Comparison of ENCODE assay signal across 8 cellular contexts in the genomic region with DNA sequence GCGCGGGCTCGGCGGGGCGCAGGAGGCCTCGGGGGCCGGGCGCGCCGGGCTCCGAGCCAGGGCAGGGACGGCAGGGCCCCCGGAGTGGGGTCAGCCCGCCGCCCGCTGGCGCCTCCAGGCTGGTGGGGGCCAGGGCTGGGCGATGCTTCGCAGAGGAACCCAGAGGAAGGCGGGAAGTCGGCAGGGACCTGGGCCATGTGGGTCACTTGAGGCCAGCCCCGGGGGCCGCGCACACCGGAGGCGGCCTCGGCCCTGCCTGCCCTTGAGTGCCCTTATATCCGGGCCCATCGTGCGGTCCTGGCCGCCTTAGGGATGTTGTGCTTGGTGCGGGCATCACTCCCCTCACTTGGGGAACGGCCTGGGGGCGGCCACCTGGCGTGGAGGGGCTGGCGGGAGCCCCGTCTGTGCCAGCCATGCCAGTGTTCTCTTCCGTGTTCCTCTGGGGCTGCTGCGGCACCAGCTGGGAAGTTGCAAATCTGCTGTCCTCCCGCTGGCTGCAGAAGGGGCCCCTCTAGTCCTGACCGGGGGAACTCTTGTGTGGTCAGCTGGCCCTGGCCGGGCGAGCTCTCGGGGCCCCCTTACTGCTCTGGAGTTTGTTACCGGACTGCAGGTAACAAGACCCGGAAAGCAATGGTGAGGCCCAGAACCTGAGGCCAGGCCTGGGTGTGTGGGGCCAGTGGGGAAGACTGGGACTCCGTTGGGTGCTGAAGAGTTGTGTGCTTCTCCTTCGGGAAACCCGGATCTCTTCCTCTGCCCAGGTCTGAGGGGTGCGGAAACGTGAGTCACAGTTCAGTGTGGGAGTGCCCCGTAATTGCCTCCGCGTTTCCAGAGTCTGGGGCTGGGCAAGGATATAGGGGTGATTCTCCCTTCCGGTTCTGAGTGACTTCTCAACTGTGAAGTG. TPM values are rescaled to one million over a fixed set of nuclear protein-coding genes. Genes with fewer than 3 reads are reported as not detected.
DNase-seq lines count a peak whose midpoint lies in the region; ATAC-seq and TF ChIP-seq lines count a peak whose summit lies in the region.

No MANE protein-coding gene starts in this region.

- in situ Hi-C loops in GM13977 (cut with MboI; ENCODE audit: low pct_unique_long_range_greater_than_20kb, low sequenced_read_pairs, unreplicated experiment) (no loop called here), astrocyte of the cerebellum (cut with HindIII; ENCODE audit: low sequenced_read_pairs) (no loop called here)

- peak overlapping the region; percentile 65 for H3K4me3 ChIP-seq in astrocyte of the cerebellum (ENCODE audit: low read depth, low read length)

- DNase-seq in GM13977 (ENCODE audit: low spot score) (no peak), RPMI8226 (peak; percentile 55), astrocyte of the cerebellum (ENCODE audit: low read depth) (peak; percentile 8), left colon (peak; percentile 79 to 87), NCI-H2029 treated with DMSO at 0.1 percent for 48 hours (lab: John Stamatoyannopoulos, UW) (no peak)
- peak; percentile 22 to 40 for DNase-seq in stimulated activated CD8-positive, alpha-beta memory T cell treated with anti-CD3 and anti-CD28 coated beads, Interleukin-7, amount 100 ng/mL, for 4 hours (ENCODE audit: low read depth in 2 of 2)
- DNase-seq in effector CD4-positive, alpha-beta T cell, result no peak

- intact Hi-C loops in left colon (cut with DNase I, micrococcal nuclease), result no loop called here

- TF ChIP-seq CTCF in GM13977 (IDR thresholded peaks at IDR 0.05; ENCODE audit: extremely low read depth, insufficient read depth, missing control alignments), result peak; percentile 11
- TF ChIP-seq CTCF in astrocyte of the cerebellum (IDR thresholded peaks at IDR 0.05; ENCODE audit: low read depth, low read length, missing control alignments), result no peak

- ATAC-seq in HG02885 (IDR thresholded peaks at IDR 0.05; ENCODE audit: poor library complexity, unreplicated experiment) (peak; percentile 7), left colon (peak; percentile 52)

RNA-seq across cellular contexts. Expression of a gene that starts 0.8 kb away (rescaled TPM):
- 100 to 1,000 TPM in 1 of 2 donors, 10 to 100 TPM in 1; 98.8 to 102 TPM for total RNA-seq in left colon

RNA-seq across cellular contexts. Expression of a gene that starts 31.8 kb away (rescaled TPM):
- not detected for total RNA-seq in left colon

RNA-seq across cellular contexts. Expression of a gene that starts 38.4 kb away (rescaled TPM):
- under 1 TPM in 1 of 2 donors, not detected in 1; 0.36 TPM for total RNA-seq in left colon

RNA-seq across cellular contexts. Expression of a gene that starts 41.4 kb away (rescaled TPM):
- total RNA-seq in left colon, result 10 to 100 TPM; 37.6 to 39.5 TPM

Comparison
In these comparisons a context has a peak if more than half of its experiments do, and no peak if none do; other contexts are left out.
1. DNase-seq: peak in RPMI8226 (single experiment), astrocyte of the cerebellum (single experiment), left colon (2 of 2) and stimulated activated CD8-positive, alpha-beta memory T cell treated with anti-CD3 and anti-CD28 coated beads, Interleukin-7, amount 100 ng/mL, for 4 hours (2 of 2); none in GM13977 (single experiment), NCI-H2029 treated with DMSO at 0.1 percent for 48 hours (single experiment) and effector CD4-positive, alpha-beta T cell (single experiment).